ENCODE assay signal across 33 cellular contexts in genomic region chr22:48823941-48824340, GRCh38.
"Had no signal": no experiment of that assay in that cellular context is flagged by ENCODE, and none has a peak within 500 bp of the region (broad histone marks: within the 10 kb centered on the region; RNA-seq: fewer than 3 reads in every experiment).

No MANE protein-coding gene starts in this region.

- H3K27ac Mint-ChIP-seq: activated B cell treated with CpG ODN at 0.5 μM for 24 hours; activated CD4-positive, alpha-beta memory T cell treated with anti-CD3 and anti-CD28 coated beads, Interleukin-2, amount 10 ng/mL, durations not matched to agents 7 days and 5 days; activated naive CD4-positive, alpha-beta T cell treated with anti-CD3 and anti-CD28 coated beads, Interleukin-2, amount 50 U/mL, for 24 hours; activated naive CD8-positive, alpha-beta T cell treated with anti-CD3 and anti-CD28 coated beads, Interleukin-2, amount 10 ng/mL, durations not matched to agents 7 days and 5 days; T-cell; T-helper 17 cell had no signal

- DNase-seq: activated B cell treated with CpG ODN at 0.5 μM for 24 hours; activated CD4-positive, alpha-beta memory T cell treated with anti-CD3 and anti-CD28 coated beads, Interleukin-2, amount 10 ng/mL, durations not matched to agents 7 days and 5 days; activated CD4-positive, alpha-beta T cell treated with anti-CD3 and anti-CD28 coated beads for 48 hours; activated CD4-positive, CD25-positive, alpha-beta regulatory T cell treated with anti-CD3 and anti-CD28 coated beads, Interleukin-2, amount 50 U/mL, for 72 hours; activated gamma-delta T cell; activated naive CD4-positive, alpha-beta T cell treated with Interleukin-2 at 50 U/mL for 16 hours; activated naive CD8-positive, alpha-beta T cell treated with anti-CD3 and anti-CD28 coated beads, Interleukin-2, amount 10 ng/mL, durations not matched to agents 7 days and 5 days; activated T-cell treated with anti-CD3 and anti-CD28 coated beads, Interleukin-2, amount 50 U/mL, for 48 hours; amygdala; Kasumi-1; KG1; MG63; NCI-H1048; NCI-H1105 treated with DMSO at 0.1 percent for 48 hours; NCI-H1436; NCI-H1694; NCI-H1930; NCI-H2081 treated with DMSO at 0.1 percent for 48 hours; NCI-H226; NCI-H446 treated with DMSO at 0.1 percent for 48 hours; NCI-H524 treated with DMSO at 0.1 percent for 48 hours; NK-92 treated with Interleukin-12 subunit alpha and Interleukin-12 subunit beta, amount 100 ng/mL, for 24 hours; PC-3; SIG-M5; T-cell; T-helper 17 cell had no signal

- ATAC-seq: PC-3, Right ventricle myocardium inferior, SK-N-SH treated with all-trans-retinoic acid at 6 μM for 48 hours, T-cell, T-helper 17 cell had no signal

- H3K4me3 Mint-ChIP-seq: activated B cell treated with CpG ODN at 0.5 μM for 24 hours; activated CD4-positive, alpha-beta memory T cell treated with anti-CD3 and anti-CD28 coated beads, Interleukin-2, amount 10 ng/mL, durations not matched to agents 7 days and 5 days; activated naive CD4-positive, alpha-beta T cell treated with anti-CD3 and anti-CD28 coated beads, Interleukin-2, amount 50 U/mL, for 24 hours; activated naive CD8-positive, alpha-beta T cell treated with anti-CD3 and anti-CD28 coated beads, Interleukin-2, amount 10 ng/mL, durations not matched to agents 7 days and 5 days; T-cell; T-helper 17 cell had no signal

- H3K9me3 ChIP-seq: ascending aorta, MG63 had no signal

- H3K36me3 ChIP-seq: ascending aorta, cardiac muscle cell, MG63 had no signal

- H3K27me3 ChIP-seq: ascending aorta, cardiac muscle cell, MG63 had no signal

- H3K4me3 ChIP-seq: ascending aorta, cardiac muscle cell, MG63 had no signal

- H3K36me3 Mint-ChIP-seq: activated naive CD4-positive, alpha-beta T cell treated with anti-CD3 and anti-CD28 coated beads, Interleukin-2, amount 50 U/mL, for 24 hours; activated naive CD8-positive, alpha-beta T cell treated with anti-CD3 and anti-CD28 coated beads, Interleukin-2, amount 10 ng/mL, durations not matched to agents 7 days and 5 days; T-cell had no signal

- H3K27ac ChIP-seq: ascending aorta, cardiac muscle cell, RWPE1, VCaP had no signal

- H3K4me1 ChIP-seq: ascending aorta had no signal

- H3K9me3 Mint-ChIP-seq: activated B cell treated with CpG ODN at 0.5 μM for 24 hours; activated CD4-positive, alpha-beta memory T cell treated with anti-CD3 and anti-CD28 coated beads, Interleukin-2, amount 10 ng/mL, durations not matched to agents 7 days and 5 days; activated naive CD4-positive, alpha-beta T cell treated with anti-CD3 and anti-CD28 coated beads, Interleukin-2, amount 50 U/mL, for 24 hours; activated naive CD8-positive, alpha-beta T cell treated with anti-CD3 and anti-CD28 coated beads, Interleukin-2, amount 10 ng/mL, durations not matched to agents 7 days and 5 days; T-cell had no signal

- H3K4me1 Mint-ChIP-seq: activated B cell treated with CpG ODN at 0.5 μM for 24 hours; activated CD4-positive, alpha-beta memory T cell treated with anti-CD3 and anti-CD28 coated beads, Interleukin-2, amount 10 ng/mL, durations not matched to agents 7 days and 5 days; activated naive CD4-positive, alpha-beta T cell treated with anti-CD3 and anti-CD28 coated beads, Interleukin-2, amount 50 U/mL, for 24 hours; activated naive CD8-positive, alpha-beta T cell treated with anti-CD3 and anti-CD28 coated beads, Interleukin-2, amount 10 ng/mL, durations not matched to agents 7 days and 5 days; T-cell; T-helper 17 cell had no signal

- H3K27me3 Mint-ChIP-seq: activated CD4-positive, alpha-beta memory T cell treated with anti-CD3 and anti-CD28 coated beads, Interleukin-2, amount 10 ng/mL, durations not matched to agents 7 days and 5 days; activated naive CD8-positive, alpha-beta T cell treated with anti-CD3 and anti-CD28 coated beads, Interleukin-2, amount 10 ng/mL, durations not matched to agents 7 days and 5 days had no signal
